ENCODE assay signal across 8 cellular contexts in the genomic region with DNA sequence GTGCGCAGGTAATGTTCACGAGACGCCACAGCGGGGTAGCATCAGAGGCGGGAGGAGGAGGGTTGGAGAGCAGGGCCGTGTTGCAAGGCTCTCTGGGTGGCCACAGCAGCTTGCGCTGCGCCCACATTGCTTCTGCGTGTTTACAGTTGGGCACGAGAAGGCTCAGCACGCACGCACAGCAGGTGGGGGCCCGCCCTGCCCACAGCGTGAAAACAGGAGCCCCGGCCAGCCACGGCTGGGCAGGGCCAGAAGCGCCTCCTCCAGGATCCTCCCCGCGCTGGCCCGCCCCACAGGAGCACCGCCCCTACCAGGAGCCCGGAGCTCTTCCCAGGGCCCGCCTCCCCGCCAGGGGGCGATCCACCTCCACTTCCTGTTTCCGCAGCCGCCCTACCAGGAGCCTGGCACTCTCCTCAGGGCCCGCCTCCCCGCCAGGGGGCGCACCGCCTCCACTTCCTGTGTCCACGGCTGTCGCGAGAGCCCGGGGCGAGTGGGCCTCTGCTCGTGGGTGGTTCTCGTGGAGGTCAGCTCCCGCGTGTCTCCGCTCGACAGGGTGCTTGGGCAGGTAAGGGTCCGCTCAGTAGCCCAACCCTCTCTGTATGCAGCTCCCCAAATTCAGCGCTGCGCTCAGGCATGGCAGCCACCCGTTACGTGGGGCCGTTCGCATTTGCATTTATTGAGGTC.
DNase-seq lines count a peak whose midpoint lies in the region; ATAC-seq and TF ChIP-seq lines count a peak whose summit lies in the region.

A gene with protein sequence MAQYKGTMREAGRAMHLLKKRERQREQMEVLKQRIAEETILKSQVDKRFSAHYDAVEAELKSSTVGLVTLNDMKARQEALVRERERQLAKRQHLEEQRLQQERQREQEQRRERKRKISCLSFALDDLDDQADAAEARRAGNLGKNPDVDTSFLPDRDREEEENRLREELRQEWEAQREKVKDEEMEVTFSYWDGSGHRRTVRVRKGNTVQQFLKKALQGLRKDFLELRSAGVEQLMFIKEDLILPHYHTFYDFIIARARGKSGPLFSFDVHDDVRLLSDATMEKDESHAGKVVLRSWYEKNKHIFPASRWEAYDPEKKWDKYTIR (plus strand): TSS at position 449 of the 681 bp plus-strand sequence. CDS start 439 bp downstream, outside the sequence.

- H3K36me3 Mint-ChIP-seq in central memory CD8-positive, alpha-beta T cell (ENCODE audit: insufficient read depth): peaks cover 9% of the 10 kb centered on the region

- peak; percentile 87 for TF ChIP-seq CTCF in GM12874 (IDR thresholded peaks at IDR 0.05; ENCODE audit: insufficient read depth, low read depth, low read length)

- peak within 1 kb of the TSS; percentile 46 for H3K27ac Mint-ChIP-seq in central memory CD8-positive, alpha-beta T cell (ENCODE audit: low read depth)

- DNase-seq in NCI-H2029 (lab: John Stamatoyannopoulos, UW) (peak; percentile 82), islet precursor cell (peak; percentile 94), OCI-M2 (lab: John Stamatoyannopoulos, UW; ENCODE audit: unreplicated experiment) (no peak)
- peak; percentile 83 to 86 for DNase-seq in central memory CD8-positive, alpha-beta T cell (ENCODE audit: low spot score in 2 of 2)
- DNase-seq in stimulated activated CD4-positive, alpha-beta T cell treated with anti-CD3 and anti-CD28 coated beads, Interleukin-12 subunit alpha, Interleukin-12 subunit beta, amount 100 ng/mL, for 48 hours (ENCODE audit: low read depth in 2 of 3, low spot score in 1 of 3): peak; percentile 83 to 86 (median 86)

- H3K27me3 Mint-ChIP-seq in central memory CD8-positive, alpha-beta T cell: no peaks in the 10 kb centered on the region

- no peaks in the 10 kb centered on the region for H3K9me3 Mint-ChIP-seq in central memory CD8-positive, alpha-beta T cell

- H3K4me1 Mint-ChIP-seq in central memory CD8-positive, alpha-beta T cell: peaks cover 19% of the 10 kb centered on the region

- peak within 1 kb of the TSS; percentile 70 for H3K4me3 Mint-ChIP-seq in central memory CD8-positive, alpha-beta T cell

- peak; percentile 94 for ATAC-seq in HG02623 (IDR thresholded peaks at IDR 0.05; ENCODE audit: unreplicated experiment)
- ATAC-seq in activated CD4-positive, CD25-positive, alpha-beta regulatory T cell treated with anti-CD3 and anti-CD28 coated beads, Interleukin-2, amount 50 U/mL, for 24 hours: peak; percentile 80 to 82
- peak; percentile 95 for ATAC-seq in central memory CD8-positive, alpha-beta T cell (replicated peaks; ENCODE audit: extremely low read depth, poor library complexity, severe bottlenecking)
